9 cellular contexts compared by ENCODE assay signal in the genomic region with DNA sequence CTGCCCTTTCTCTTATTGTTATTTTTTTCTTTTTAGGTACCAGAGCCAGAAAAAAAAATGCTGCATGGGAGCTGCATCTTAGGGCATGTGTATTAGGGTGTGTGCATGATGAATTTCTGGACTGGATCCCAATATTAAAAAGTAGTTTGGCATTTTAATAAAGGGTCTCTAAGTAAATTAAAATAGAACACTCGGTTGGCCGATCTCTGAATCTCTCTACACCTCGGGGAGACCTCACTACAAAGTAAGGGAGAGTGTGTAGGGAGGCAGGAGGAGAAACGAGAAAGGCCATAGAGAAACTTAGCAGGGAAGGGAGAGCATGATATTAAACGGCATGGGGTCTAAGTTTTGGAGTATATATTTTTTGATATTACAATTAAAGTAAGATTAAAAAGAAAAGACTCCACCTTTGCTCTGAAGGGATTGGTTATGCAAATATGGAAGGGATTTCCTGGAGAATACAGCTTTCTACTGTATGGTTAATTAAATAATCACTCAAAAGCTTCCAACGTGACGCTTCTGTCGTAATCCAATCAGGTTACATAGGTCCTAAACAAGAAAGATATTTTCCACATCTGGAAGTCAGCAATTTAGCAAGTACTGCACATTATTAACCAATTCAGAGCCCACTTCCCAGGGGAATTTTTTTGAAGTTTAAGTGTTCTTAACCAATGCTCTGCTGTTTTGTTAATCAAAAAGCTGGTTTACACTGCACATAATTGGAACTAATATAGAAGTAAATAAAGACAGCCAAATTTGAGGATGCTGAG. TPM values are rescaled to one million over a fixed set of nuclear protein-coding genes. Genes with fewer than 3 reads are reported as not detected.
DNase-seq lines count a peak whose midpoint lies in the region; ATAC-seq and TF ChIP-seq lines count a peak whose summit lies in the region.
"Had no signal": no experiment of that assay in that cellular context is flagged by ENCODE, and none has a peak within 500 bp of the region (broad histone marks: within the 10 kb centered on the region; RNA-seq: fewer than 3 reads in every experiment).

No MANE protein-coding gene starts in this region.

- H3K27me3 ChIP-seq in foreskin keratinocyte, result peaks cover 97% of the 10 kb centered on the region

- H3K4me3 ChIP-seq in astrocyte of the spinal cord (ENCODE audit: low read depth, low read length), result peak overlapping the region; percentile 81

- in situ Hi-C loops in astrocyte of the spinal cord (cut with HindIII; ENCODE audit: low sequenced_read_pairs), result no loop called here

- ATAC-seq in foreskin keratinocyte, result no peak
- no peak for ATAC-seq in HG03442 (IDR thresholded peaks at IDR 0.05; ENCODE audit: unreplicated experiment)
- no peak for ATAC-seq in HG02588 (IDR thresholded peaks at IDR 0.05; ENCODE audit: unreplicated experiment)

- peak; percentile 84 for DNase-seq in MV-4-11 (lab: John Stamatoyannopoulos, UW)
- DNase-seq in astrocyte of the spinal cord (ENCODE audit: low read depth, low spot score), result peak; percentile 63
- DNase-seq in kidney tubule cell (ENCODE audit: low spot score), result peak; percentile 37
- DNase-seq in foreskin keratinocyte, result no peak
- no peak for DNase-seq in C1 segment of cervical spinal cord (lab: John Stamatoyannopoulos, UW)

- H3K27ac ChIP-seq in temporal lobe (ENCODE audit: low read depth, low read length) (peak overlapping the region; percentile 99), foreskin keratinocyte (no peak overlapping the region)
- H3K27ac ChIP-seq: VCaP had no signal

- H3K4me1 ChIP-seq in foreskin keratinocyte, result peaks cover 3% of the 10 kb centered on the region

- TF ChIP-seq CTCF in astrocyte of the spinal cord (IDR thresholded peaks at IDR 0.05; ENCODE audit: low read depth, low read length), result no peak
- TF ChIP-seq CTCF in foreskin keratinocyte (conservative IDR thresholded peaks at IDR 0.05), result no peak

RNA-seq across cellular contexts. Expression of gene ZEB2, which starts 1.0 kb away (rescaled TPM):
- total RNA-seq in temporal lobe, result 283 TPM
- 0.03 and 0.11 TPM in 2 replicates for total RNA-seq in foreskin keratinocyte
- 0.08 TPM in 2 replicates for polyA plus RNA-seq in foreskin keratinocyte

Comparison
In these comparisons a context has a peak if more than half of its experiments do, and no peak if none do; other contexts are left out.
1. DNase-seq: peak in MV-4-11 (single experiment), astrocyte of the spinal cord (single experiment) and kidney tubule cell (single experiment); none in foreskin keratinocyte (0 of 2) and C1 segment of cervical spinal cord (0 of 14).
2. RNA of gene ZEB2, which starts 1.0 kb away (total RNA-seq): 283 TPM in temporal lobe (single experiment); 0.03 to 0.11 TPM in foreskin keratinocyte; every median in the first group is over 100 times any median in the second.